Comparison of ENCODE assay signal across 12 cellular contexts in genomic region chr6:163324326-163324927, GRCh38.
DNase-seq lines count a peak whose midpoint lies in the region; ATAC-seq and TF ChIP-seq lines count a peak whose summit lies in the region.
"Had no signal": no experiment of that assay in that cellular context is flagged by ENCODE, and none has a peak within 500 bp of the region (broad histone marks: within the 10 kb centered on the region; RNA-seq: fewer than 3 reads in every experiment).

No MANE protein-coding gene starts in this region.

- intact Hi-C loops in transverse colon (cut with DNase I; ENCODE audit: low total_unique reads) = no loop called here
- intact Hi-C loops in natural killer cell (cut with micrococcal nuclease) = no loop called here

- no peaks in the 10 kb centered on the region for H3K79me2 ChIP-seq in SK-N-SH (ENCODE audit: insufficient read depth)

- no peak for TF ChIP-seq RAD21 in SK-N-SH (IDR thresholded peaks at IDR 0.05; ENCODE audit: low read length)

- no peaks in the 10 kb centered on the region for H3K36me3 Mint-ChIP-seq in chondrocyte (ENCODE audit: low read depth)
- no peaks in the 10 kb centered on the region for H3K36me3 Mint-ChIP-seq in natural killer cell

- H3K27ac ChIP-seq in subcutaneous abdominal adipose tissue (ENCODE audit: low read depth, low read length) = peak overlapping the region; percentile 80
- H3K27ac ChIP-seq in SK-N-SH (ENCODE audit: low read depth in 2 of 2, low read length in 1 of 2) = no peak overlapping the region
- H3K27ac ChIP-seq in transverse colon = peak overlapping the region in 1 of 4 donors; percentile 21

- TF ChIP-seq EP300 in SK-N-SH (IDR thresholded peaks at IDR 0.05; ENCODE audit: borderline replicate concordance in 1 of 2, low read depth in 1 of 2, low read length in 1 of 2) (no peak), transverse colon (IDR thresholded peaks at IDR 0.05; ENCODE audit: low read depth) (no peak)

- H3K4me2 ChIP-seq in SK-N-SH = no peak overlapping the region

- DNase-seq in HuH-7.5 (ENCODE audit: low spot score) (peak; percentile 32), chondrocyte (ENCODE audit: low spot score) (no peak), medulla oblongata (ENCODE audit: extremely low spot score) (peak; percentile 80), SK-N-SH (no peak), transverse colon (no peak), NCI-H526 treated with DMSO at 0.1 percent for 48 hours (lab: John Stamatoyannopoulos, UW) (no peak), natural killer cell (no peak)
- DNase-seq: activated CD4-positive, alpha-beta T cell treated with anti-CD3 and anti-CD28 coated beads, Interleukin-2, amount 10 ng/mL, durations not matched to agents 7 days and 5 days; activated T-cell treated with anti-CD3 and anti-CD28 coated beads, Interleukin-2, amount 50 U/mL, for 72 hours; CD4-positive, alpha-beta T cell; stimulated activated CD4-positive, alpha-beta T cell treated with anti-CD3 and anti-CD28 coated beads, Interleukin-4, amount 100 ng/mL, for 1 hour had no signal

- in situ Hi-C loops in transverse colon (cut with MboI; ENCODE audit: low pct_ligation_motif_present in 1 of 4, low pct_unique_long_range_greater_than_20kb in 1 of 4, low sequenced_read_pairs in 3 of 4) = no loop called here

- H3K27me3 Mint-ChIP-seq in chondrocyte (ENCODE audit: low read depth) (no peaks in the 10 kb centered on the region), natural killer cell (ENCODE audit: low read depth in 2 of 2) (peaks cover 13 to 17% of the 10 kb centered on the region in 2 donors)

- H2AFZ ChIP-seq in SK-N-SH (ENCODE audit: low read depth) = no peak overlapping the region

- H3F3A ChIP-seq in SK-N-SH (replicated peaks; ENCODE audit: insufficient read depth) = no peaks in the 10 kb centered on the region

- no peaks in the 10 kb centered on the region for H3K36me3 ChIP-seq in subcutaneous abdominal adipose tissue (ENCODE audit: control insufficient read depth in 5 of 5, insufficient read depth in 5 of 5, low read length in 5 of 5)
- no peaks in the 10 kb centered on the region for H3K36me3 ChIP-seq in SK-N-SH (replicated peaks in 1 of 2; ENCODE audit: control insufficient read depth in 1 of 2, insufficient read depth in 2 of 2, low read length in 1 of 2)
- no peaks in the 10 kb centered on the region for H3K36me3 ChIP-seq in transverse colon

- peak overlapping the region; percentile 55 for H3K4me3 Mint-ChIP-seq in chondrocyte (ENCODE audit: unreplicated experiment)
- no peak overlapping the region for H3K4me3 Mint-ChIP-seq in natural killer cell
- H3K4me3 Mint-ChIP-seq: activated CD4-positive, alpha-beta T cell treated with anti-CD3 and anti-CD28 coated beads, Interleukin-2, amount 10 ng/mL, durations not matched to agents 7 days and 5 days; activated T-cell treated with anti-CD3 and anti-CD28 coated beads, Interleukin-2, amount 50 U/mL, for 72 hours; CD4-positive, alpha-beta T cell had no signal

- ATAC-seq in natural killer cell = no peak
- ATAC-seq: activated T-cell treated with anti-CD3 and anti-CD28 coated beads, Interleukin-2, amount 50 U/mL, for 72 hours had no signal

- no peaks in the 10 kb centered on the region for H3K9me2 ChIP-seq in SK-N-SH

- H3K9ac ChIP-seq in subcutaneous abdominal adipose tissue (ENCODE audit: low read length in 5 of 5) = peak overlapping the region in 2 of 5 donors; percentile 54 to 57
- H3K9ac ChIP-seq in SK-N-SH = no peak overlapping the region

- H3K9me3 ChIP-seq in subcutaneous abdominal adipose tissue (ENCODE audit: control insufficient read depth in 5 of 5, low read length in 5 of 5) (peaks cover 0 to 3% (median 0%) of the 10 kb centered on the region in 5 donors), SK-N-SH (no peaks in the 10 kb centered on the region), transverse colon (no peaks in the 10 kb centered on the region)

- H3K4me1 ChIP-seq in subcutaneous abdominal adipose tissue (ENCODE audit: control insufficient read depth in 5 of 5, insufficient read depth in 5 of 5, low read length in 5 of 5) (peaks cover 5 to 56% (median 50%) of the 10 kb centered on the region in 5 donors), SK-N-SH (ENCODE audit: control insufficient read depth in 1 of 2, insufficient read depth in 2 of 2, low read depth in 1 of 2, low read length in 1 of 2) (no peaks in the 10 kb centered on the region; a peak in 1 of 4 replicates), transverse colon (no peaks in the 10 kb centered on the region)

- H3K4me3 ChIP-seq in subcutaneous abdominal adipose tissue (ENCODE audit: low read depth in 1 of 5, low read length in 5 of 5) (no peak overlapping the region), SK-N-SH (ENCODE audit: low read depth in 2 of 2, low read length in 1 of 2) (no peak overlapping the region), transverse colon (no peak overlapping the region)

- H4K20me1 ChIP-seq in SK-N-SH (ENCODE audit: insufficient read depth) = no peaks in the 10 kb centered on the region

- peak overlapping the region; percentile 90 for H3K27ac Mint-ChIP-seq in chondrocyte (ENCODE audit: unreplicated experiment)
- H3K27ac Mint-ChIP-seq in natural killer cell = no peak overlapping the region
- H3K27ac Mint-ChIP-seq: activated CD4-positive, alpha-beta T cell treated with anti-CD3 and anti-CD28 coated beads, Interleukin-2, amount 10 ng/mL, durations not matched to agents 7 days and 5 days; activated T-cell treated with anti-CD3 and anti-CD28 coated beads, Interleukin-2, amount 50 U/mL, for 72 hours; CD4-positive, alpha-beta T cell had no signal

- peaks cover 4% of the 10 kb centered on the region for H3K9me3 Mint-ChIP-seq in chondrocyte (ENCODE audit: low read depth)
- H3K9me3 Mint-ChIP-seq in natural killer cell = no peaks in the 10 kb centered on the region
- H3K9me3 Mint-ChIP-seq: activated CD4-positive, alpha-beta T cell treated with anti-CD3 and anti-CD28 coated beads, Interleukin-2, amount 10 ng/mL, durations not matched to agents 7 days and 5 days; activated T-cell treated with anti-CD3 and anti-CD28 coated beads, Interleukin-2, amount 50 U/mL, for 72 hours; CD4-positive, alpha-beta T cell had no signal

- POLR2A ChIA-PET in SK-N-SH (lab: Yijun Ruan, JAX) = no interaction called here

- no peaks in the 10 kb centered on the region for H3K27me3 ChIP-seq in subcutaneous abdominal adipose tissue (ENCODE audit: control insufficient read depth in 5 of 5, insufficient read depth in 4 of 5, low read length in 5 of 5)
- no peaks in the 10 kb centered on the region for H3K27me3 ChIP-seq in SK-N-SH (ENCODE audit: insufficient read depth)
- H3K27me3 ChIP-seq in transverse colon = no peaks in the 10 kb centered on the region

- H3K4me1 Mint-ChIP-seq in chondrocyte (ENCODE audit: low read depth) (peaks cover 21% of the 10 kb centered on the region), natural killer cell (peaks cover 0 to 10% of the 10 kb centered on the region in 2 donors)
- H3K4me1 Mint-ChIP-seq: activated CD4-positive, alpha-beta T cell treated with anti-CD3 and anti-CD28 coated beads, Interleukin-2, amount 10 ng/mL, durations not matched to agents 7 days and 5 days had no signal

- TF ChIP-seq CTCF in chondrocyte (IDR thresholded peaks at IDR 0.05) (no peak), SK-N-SH (IDR thresholded peaks at IDR 0.05) (no peak), transverse colon (IDR thresholded peaks at IDR 0.05) (no peak), natural killer cell (IDR thresholded peaks at IDR 0.05) (no peak)

- TF ChIP-seq POLR2A in transverse colon (IDR thresholded peaks at IDR 0.05) = no peak

- CTCF ChIA-PET in SK-N-SH (lab: Yijun Ruan, JAX) = interaction anchor here (1.1 kb wide), 1 partner anchor 13 kb away, joined by 3 read pairs; no protein-coding TSS in a partner anchor

- 60% methylated on average over 5 of the region's 5 CpGs for WGBS in SK-N-SH (ENCODE audit: low lambda C conversion rate)
- 66 to 84% methylated on average over 4 to 5 of the region's 5 CpGs for WGBS in transverse colon (ENCODE audit: low coverage in 1 of 2), 2 donors

TF ChIP-seq in SK-N-SH, 30 proteins besides CTCF, POLR2A, EP300 and RAD21:
- TF ChIP-seq TEAD4 (IDR thresholded peaks at IDR 0.05; ENCODE audit: borderline replicate concordance, insufficient read depth) (no peak), SIN3A (IDR thresholded peaks at IDR 0.05; ENCODE audit: borderline replicate concordance, low read depth, low read length) (no peak), PBX3 (IDR thresholded peaks at IDR 0.05) (no peak), FOXJ3 (CRISPR knock-in tag; IDR thresholded peaks at IDR 0.05) (no peak)
TF ChIP-seq in SK-N-SH: peak in this region for 0.

Comparison
In these comparisons a context has a peak if more than half of its experiments do, and no peak if none do; other contexts are left out.
1. DNase-seq: peak in HuH-7.5 (single experiment) and medulla oblongata (single experiment); none in chondrocyte (single experiment), SK-N-SH (single experiment), transverse colon (single experiment), NCI-H526 treated with DMSO at 0.1 percent for 48 hours (single experiment) and natural killer cell (single experiment).